In genomic region chr14:23183479-23183878, GRCh38 we compare ENCODE assay signal across 8 cellular contexts. TPM values are rescaled to one million over a fixed set of nuclear protein-coding genes. Genes with fewer than 3 reads are reported as not detected.
A peak's percentile ranks its signal among the peaks of the same experiment; 100 is the strongest.
DNase-seq lines count a peak whose midpoint lies in the region; ATAC-seq, FAIRE-seq and TF ChIP-seq lines count a peak whose summit lies in the region.

Gene SLC7A8 (minus strand): TSS chr14:23183660. CDS start chr14:23182914, 746 bp downstream.

- no peak within 1 kb of the TSS for H3K4me3 Mint-ChIP-seq in stimulated activated effector memory CD8-positive, alpha-beta T cell treated with anti-CD3 and anti-CD28 coated beads, Interleukin-12 subunit alpha, Interleukin-12 subunit beta, amount 100 ng/mL, for 72 hours

- DNase-seq in HL-60 (ENCODE audit: low read depth in 1 of 2, low spot score in 1 of 2), result no peak
- DNase-seq in T follicular helper cell (ENCODE audit: low read depth), result peak; percentile 9
- peak; percentile 4 for DNase-seq in dermis blood vessel endothelial cell
- DNase-seq in stimulated activated effector memory CD8-positive, alpha-beta T cell treated with anti-CD3 and anti-CD28 coated beads, Interleukin-12 subunit alpha, Interleukin-12 subunit beta, amount 100 ng/mL, for 72 hours (ENCODE audit: low spot score in 2 of 2), result peak in 1 of 2 donors; percentile 52
- DNase-seq in H54 (ENCODE audit: insufficient read length, low spot score), result no peak

- no peaks in the 10 kb centered on the region for H3K36me3 ChIP-seq in liver (ENCODE audit: control insufficient read depth in 4 of 4, insufficient read depth in 3 of 4, low read depth in 1 of 4, low read length in 3 of 4)

- peak within 1 kb of the TSS; percentile 4 to 44 for H3K9ac ChIP-seq in liver (ENCODE audit: low read depth in 1 of 2, low read length in 2 of 2)

- H3K9me3 Mint-ChIP-seq in stimulated activated effector memory CD8-positive, alpha-beta T cell treated with anti-CD3 and anti-CD28 coated beads, Interleukin-12 subunit alpha, Interleukin-12 subunit beta, amount 100 ng/mL, for 72 hours, result no peaks in the 10 kb centered on the region

- H3K27me3 ChIP-seq in HL-60 (ENCODE audit: insufficient read depth, poor library complexity, severe bottlenecking), result no peaks in the 10 kb centered on the region
- H3K27me3 ChIP-seq in liver (ENCODE audit: control insufficient read depth in 4 of 4, insufficient read depth in 4 of 4, low read length in 3 of 4), result peaks cover 0 to 7% (median 0%) of the 10 kb centered on the region in 4 donors

- H3K9me3 ChIP-seq in liver (ENCODE audit: control insufficient read depth in 4 of 4, low read length in 3 of 4), result no peaks in the 10 kb centered on the region

- 5% methylated on average over 17 of the region's 17 CpGs for WGBS in liver

- H3K4me3 ChIP-seq in HL-60 (replicated peaks; ENCODE audit: insufficient read depth, low read length), result peak within 1 kb of the TSS; percentile 35
- H3K4me3 ChIP-seq in liver (ENCODE audit: low read depth in 1 of 3, low read length in 3 of 3), result peak within 1 kb of the TSS; percentile 54 to 64 (median 56)

- H3K27ac ChIP-seq in HL-60 (replicated peaks) (no peak within 1 kb of the TSS), liver (ENCODE audit: low read depth in 1 of 2, low read length in 2 of 2) (peak within 1 kb of the TSS in 1 of 2 donors; percentile 50)

- H3K4me1 ChIP-seq in liver (ENCODE audit: control insufficient read depth in 4 of 4, insufficient read depth in 4 of 4, low read length in 3 of 4), result peaks cover 0 to 13% (median 11%) of the 10 kb centered on the region in 4 donors

- FAIRE-seq in H54 (lab: Jason Lieb, UNC), result no peak

- TF ChIP-seq CTCF in HL-60 (IDR thresholded peaks at IDR 0.05; ENCODE audit: insufficient read depth, low read length) (no peak), liver (IDR thresholded peaks at IDR 0.05; ENCODE audit: low read depth, low read length, missing input control) (no peak)

- peak; percentile 42 for ATAC-seq in stimulated activated effector memory CD8-positive, alpha-beta T cell treated with anti-CD3 and anti-CD28 coated beads, Interleukin-12 subunit alpha, Interleukin-12 subunit beta, amount 100 ng/mL, for 72 hours
- ATAC-seq in GM19397 (IDR thresholded peaks at IDR 0.05; ENCODE audit: unreplicated experiment) (no peak), HG03521 (IDR thresholded peaks at IDR 0.05; ENCODE audit: unreplicated experiment) (no peak)

- H3K36me3 Mint-ChIP-seq in stimulated activated effector memory CD8-positive, alpha-beta T cell treated with anti-CD3 and anti-CD28 coated beads, Interleukin-12 subunit alpha, Interleukin-12 subunit beta, amount 100 ng/mL, for 72 hours, result no peaks in the 10 kb centered on the region

- no peak within 1 kb of the TSS for H3K27ac Mint-ChIP-seq in stimulated activated effector memory CD8-positive, alpha-beta T cell treated with anti-CD3 and anti-CD28 coated beads, Interleukin-12 subunit alpha, Interleukin-12 subunit beta, amount 100 ng/mL, for 72 hours

- TF ChIP-seq RAD21 in liver (IDR thresholded peaks at IDR 0.05), result no peak

- peaks cover 5% of the 10 kb centered on the region for H3K4me1 Mint-ChIP-seq in stimulated activated effector memory CD8-positive, alpha-beta T cell treated with anti-CD3 and anti-CD28 coated beads, Interleukin-12 subunit alpha, Interleukin-12 subunit beta, amount 100 ng/mL, for 72 hours

- TF ChIP-seq POLR2A in H54 (IDR thresholded peaks at IDR 0.05; ENCODE audit: low read depth, low read length), result no peak

TF ChIP-seq in liver, 16 proteins besides CTCF, POLR2A, EP300 and RAD21:
- TF ChIP-seq SP1 (IDR thresholded peaks at IDR 0.05) (no peak), ZBTB33 (IDR thresholded peaks at IDR 0.05) (no peak), HNF4A (conservative IDR thresholded peaks at IDR 0.05) (no peak), REST (IDR thresholded peaks at IDR 0.05) (no peak), FOXA1 (IDR thresholded peaks at IDR 0.05) (no peak), TAF1 (conservative IDR thresholded peaks at IDR 0.05) (no peak), JUND (IDR thresholded peaks at IDR 0.05) (no peak), RXRA (IDR thresholded peaks at IDR 0.05) (no peak), FOXA2 (IDR thresholded peaks at IDR 0.05) (no peak), HNF4G (IDR thresholded peaks at IDR 0.05) (no peak), NR2F2 (IDR thresholded peaks at IDR 0.05) (no peak), YY1 (IDR thresholded peaks at IDR 0.05) (no peak), EGR1 (IDR thresholded peaks at IDR 0.05; ENCODE audit: low read depth in 2 of 2) (no peak), ATF3 (IDR thresholded peaks at IDR 0.05) (no peak), GABPA (IDR thresholded peaks at IDR 0.05 in 1 of 2, conservative IDR thresholded peaks at IDR 0.05 in 1 of 2) (no peak)

RNA-seq across cellular contexts. Expression of gene SLC7A8, which starts in this region (rescaled TPM):
- total RNA-seq in dermis blood vessel endothelial cell (0.09 TPM in 1 of 2 replicates, not detected in the other), liver (1 to 10 TPM; 4.5 to 9.8 TPM)
- polyA plus RNA-seq in liver, result 1 to 10 TPM; 2.6 to 6.2 TPM

Comparison
In these comparisons a context has a peak if more than half of its experiments do, and no peak if none do; other contexts are left out.
1. Peak in DNase-seq in dermis blood vessel endothelial cell; RNA of the gene not detected or under 1 TPM.